26 cellular contexts compared by ENCODE assay signal in the genomic region with DNA sequence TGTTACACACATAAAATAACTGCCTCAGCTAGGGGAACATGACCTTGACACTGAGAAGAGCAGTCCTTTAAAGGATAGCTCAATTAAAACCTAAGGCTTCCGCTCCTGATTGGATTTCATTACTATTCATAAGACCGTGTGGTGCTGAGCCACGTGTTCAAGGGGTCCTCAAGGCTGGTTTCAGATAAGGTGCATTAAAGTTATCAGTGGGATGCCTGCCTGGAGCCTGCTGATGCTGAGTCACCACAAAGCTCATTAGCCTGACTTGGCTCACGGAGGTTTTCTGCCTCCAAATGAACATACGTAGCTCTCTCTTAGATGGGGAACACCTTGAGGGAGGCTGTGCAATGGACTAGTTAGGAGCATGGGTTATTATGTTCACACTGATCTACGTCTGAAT.
DNase-seq lines count a peak whose midpoint lies in the region; ATAC-seq, FAIRE-seq and TF ChIP-seq lines count a peak whose summit lies in the region.
"Had no signal": no experiment of that assay in that cellular context is flagged by ENCODE, and none has a peak within 500 bp of the region (broad histone marks: within the 10 kb centered on the region; RNA-seq: fewer than 3 reads in every experiment).

No MANE protein-coding gene starts in this region.

- H3K27ac ChIP-seq in right atrium auricular region (no peak overlapping the region), VCaP (peak overlapping the region; percentile 77), iPS-20b (ENCODE audit: low read length) (no peak overlapping the region)
- H3K27ac ChIP-seq: breast epithelium, colonic mucosa had no signal

- DNase-seq in left ventricle myocardium superior (no peak), right atrium auricular region (ENCODE audit: low spot score) (no peak), frontal cortex (ENCODE audit: low spot score in 2 of 2) (no peak)
- DNase-seq: activated CD8-positive, alpha-beta T cell treated with anti-CD3 and anti-CD28 coated beads for 36 hours; activated effector memory CD4-positive, alpha-beta T cell treated with anti-CD3 and anti-CD28 coated beads, Interleukin-2, amount 50 U/mL, for 16 hours; activated naive CD8-positive, alpha-beta T cell treated with anti-CD3 and anti-CD28 coated beads, Interleukin-2, amount 50 U/mL, for 24 hours; activated T-cell treated with anti-CD3 and anti-CD28 coated beads for 4 hours; C1 segment of cervical spinal cord; colonic mucosa; Kasumi-1; mucosa of descending colon; NCI-H1105; NCI-H2081; NCI-H446 treated with DMSO at 0.1 percent for 48 hours; substantia nigra; T1000 had no signal

- TF ChIP-seq CTCF in right atrium auricular region (IDR thresholded peaks at IDR 0.05), result no peak
- no peak for TF ChIP-seq CTCF in VCaP (conservative IDR thresholded peaks at IDR 0.05)

- H3K27me3 ChIP-seq in right atrium auricular region (no peaks in the 10 kb centered on the region), iPS-20b (ENCODE audit: insufficient read depth, low read length) (no peaks in the 10 kb centered on the region)
- H3K27me3 ChIP-seq: breast epithelium, colonic mucosa had no signal

- H3K4me1 ChIP-seq in right atrium auricular region, result no peaks in the 10 kb centered on the region
- peaks cover 15% of the 10 kb centered on the region for H3K4me1 ChIP-seq in iPS-20b (ENCODE audit: insufficient read depth, low read length)
- H3K4me1 ChIP-seq: breast epithelium, colonic mucosa, HAP-1 had no signal

- intact Hi-C loops in left ventricle myocardium superior (cut with micrococcal nuclease), result no loop called here

- peak; percentile 28 for ATAC-seq in left ventricle myocardium superior
- ATAC-seq in GM18867 (IDR thresholded peaks at IDR 0.05; ENCODE audit: unreplicated experiment), result no peak
- no peak for ATAC-seq in GM21723 (IDR thresholded peaks at IDR 0.05; ENCODE audit: unreplicated experiment)
- ATAC-seq in HG03457 (IDR thresholded peaks at IDR 0.05; ENCODE audit: unreplicated experiment), result no peak
- ATAC-seq: activated CD4-positive, CD25-positive, alpha-beta regulatory T cell treated with anti-CD3 and anti-CD28 coated beads, Interleukin-2, amount 50 U/mL, for 24 hours; activated CD8-positive, alpha-beta T cell treated with anti-CD3 and anti-CD28 coated beads for 36 hours; activated naive CD8-positive, alpha-beta T cell treated with anti-CD3 and anti-CD28 coated beads, Interleukin-2, amount 50 U/mL, for 24 hours; left lobe of liver; mucosa of descending colon had no signal

- H3K9ac ChIP-seq in iPS-20b (ENCODE audit: low read depth, low read length), result no peak overlapping the region

- H3K36me3 ChIP-seq in right atrium auricular region (no peaks in the 10 kb centered on the region), iPS-20b (ENCODE audit: insufficient read depth, low read depth, low read length) (no peaks in the 10 kb centered on the region)
- H3K36me3 ChIP-seq: breast epithelium, colonic mucosa, HAP-1 had no signal

- H3K9me3 ChIP-seq in right atrium auricular region (no peaks in the 10 kb centered on the region), iPS-20b (ENCODE audit: insufficient read depth, low read depth, low read length) (no peaks in the 10 kb centered on the region)
- H3K9me3 ChIP-seq: breast epithelium, colonic mucosa, HAP-1, mucosa of descending colon had no signal

- no peak for FAIRE-seq in frontal cortex (lab: Jason Lieb, UNC)
- FAIRE-seq: D721Med had no signal

- H3K4me3 ChIP-seq in right atrium auricular region (no peak overlapping the region), iPS-20b (ENCODE audit: low read length) (peak overlapping the region; percentile 6; the same call in 1 of the 2 replicates)
- H3K4me3 ChIP-seq: breast epithelium, colonic mucosa, HAP-1, mucosa of descending colon had no signal
